Comparison of ENCODE assay signal across 8 cellular contexts in the genomic region with DNA sequence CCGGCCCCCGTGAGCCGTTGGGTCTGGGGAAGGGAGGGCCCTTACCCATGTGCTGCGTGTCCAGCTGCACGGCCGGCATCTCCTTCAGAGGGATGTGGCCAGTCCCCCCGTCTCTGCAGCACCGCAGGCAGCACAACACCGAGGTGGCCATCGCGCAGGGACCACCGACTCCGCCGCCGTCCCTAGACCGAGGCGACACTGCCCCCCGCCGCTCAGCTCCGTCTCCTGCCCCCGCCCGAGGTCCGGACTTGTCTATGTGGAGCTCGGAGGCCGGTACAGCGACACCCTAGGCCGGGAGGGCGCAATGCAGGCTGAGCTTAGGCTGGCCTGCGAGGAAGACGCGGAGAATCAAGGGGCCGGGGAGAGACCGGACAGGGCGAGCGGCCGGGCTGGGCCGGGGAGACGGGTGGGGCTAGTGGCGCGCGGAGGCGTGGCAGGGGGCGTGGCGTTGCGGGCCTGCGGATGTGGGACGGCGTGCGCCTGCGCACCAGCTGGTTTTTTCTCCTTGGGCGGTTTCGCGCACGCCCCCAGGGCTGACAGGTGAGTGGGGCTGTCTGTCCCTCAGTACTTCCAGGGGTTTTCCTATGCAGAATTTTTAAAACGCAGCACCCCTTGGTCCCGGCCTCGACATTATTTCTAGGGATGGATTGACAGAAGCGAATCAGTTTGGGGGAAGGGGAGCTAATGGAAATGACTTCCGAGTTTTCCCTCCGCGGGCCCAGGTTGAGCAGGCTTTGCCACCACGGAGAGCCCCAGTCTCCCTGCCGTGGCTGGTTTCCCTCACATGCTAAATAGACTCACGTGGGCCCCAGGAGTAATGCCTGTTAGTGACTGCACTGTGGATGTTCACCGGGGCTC. TPM values are rescaled to one million over a fixed set of nuclear protein-coding genes. Genes with fewer than 3 reads are reported as not detected.
DNase-seq lines count a peak whose midpoint lies in the region; ATAC-seq lines count a peak whose summit lies in the region.

A gene with protein sequence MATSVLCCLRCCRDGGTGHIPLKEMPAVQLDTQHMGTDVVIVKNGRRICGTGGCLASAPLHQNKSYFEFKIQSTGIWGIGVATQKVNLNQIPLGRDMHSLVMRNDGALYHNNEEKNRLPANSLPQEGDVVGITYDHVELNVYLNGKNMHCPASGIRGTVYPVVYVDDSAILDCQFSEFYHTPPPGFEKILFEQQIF (minus strand): TSS at position 256 of the 858 bp plus-strand sequence. CDS start 105 bp downstream, at position 151.

- H3K27ac ChIP-seq in CD4-positive, CD25-positive, alpha-beta regulatory T cell (ENCODE audit: insufficient read depth, low read length, poor library complexity, severe bottlenecking): peak within 1 kb of the TSS; percentile 41

- POLR2A ChIA-PET in activated CD4-positive, alpha-beta T cell treated with anti-CD3 and anti-CD28 coated beads, Interleukin-2, amount 10 ng/mL, durations not matched to agents 7 days and 5 days (lab: Charles Lee): interaction anchor here (0.8 kb wide), 1 partner anchor 143 kb away, joined by 4 read pairs; a partner anchor contains a TSS

- H3K9me3 Mint-ChIP-seq in CD4-positive, CD25-positive, alpha-beta regulatory T cell: peaks cover 0 to 2% (median 0%) of the 10 kb centered on the region in 7 donors
- no peaks in the 10 kb centered on the region for H3K9me3 Mint-ChIP-seq in activated CD4-positive, alpha-beta T cell treated with anti-CD3 and anti-CD28 coated beads, Interleukin-2, amount 10 ng/mL, durations not matched to agents 7 days and 5 days

- peaks cover 8% of the 10 kb centered on the region for H3K27me3 Mint-ChIP-seq in CD4-positive, CD25-positive, alpha-beta regulatory T cell
- peaks cover 19% of the 10 kb centered on the region for H3K27me3 Mint-ChIP-seq in activated CD4-positive, alpha-beta T cell treated with anti-CD3 and anti-CD28 coated beads, Interleukin-2, amount 10 ng/mL, durations not matched to agents 7 days and 5 days

- peak within 1 kb of the TSS; percentile 55 to 91 (median 89) for H3K27ac Mint-ChIP-seq in CD4-positive, CD25-positive, alpha-beta regulatory T cell
- H3K27ac Mint-ChIP-seq in activated CD4-positive, alpha-beta T cell treated with anti-CD3 and anti-CD28 coated beads, Interleukin-2, amount 10 ng/mL, durations not matched to agents 7 days and 5 days: peak within 1 kb of the TSS; percentile 86

- H3K4me3 Mint-ChIP-seq in CD4-positive, CD25-positive, alpha-beta regulatory T cell: peak within 1 kb of the TSS; percentile 92 to 94 (median 93)
- peak within 1 kb of the TSS; percentile 83 for H3K4me3 Mint-ChIP-seq in activated CD4-positive, alpha-beta T cell treated with anti-CD3 and anti-CD28 coated beads, Interleukin-2, amount 10 ng/mL, durations not matched to agents 7 days and 5 days

- peaks cover 22% of the 10 kb centered on the region for H3K4me1 ChIP-seq in CD4-positive, CD25-positive, alpha-beta regulatory T cell (ENCODE audit: control insufficient read depth, insufficient read depth, low read length, poor library complexity, severe bottlenecking)

- CTCF ChIA-PET in activated CD4-positive, alpha-beta T cell treated with anti-CD3 and anti-CD28 coated beads, Interleukin-2, amount 10 ng/mL, durations not matched to agents 7 days and 5 days (lab: Charles Lee): interaction anchor here (0.6 to 1.4 kb wide), 14 partner anchors 11 to 979 kb away, joined by 3 to 5 read pairs (median 4); a partner anchor contains a TSS

- H3K9me3 ChIP-seq in CD4-positive, CD25-positive, alpha-beta regulatory T cell (ENCODE audit: control insufficient read depth in 2 of 2, low read length in 2 of 2): no peaks in the 10 kb centered on the region

- peak; percentile 96 to 97 for ATAC-seq in CD4-positive, CD25-positive, alpha-beta regulatory T cell (ENCODE audit: low read depth in 2 of 2)
- peak; percentile 98 for ATAC-seq in GM19372 (IDR thresholded peaks at IDR 0.05; ENCODE audit: low read depth, unreplicated experiment)
- peak; percentile 99 for ATAC-seq in HG03521 (IDR thresholded peaks at IDR 0.05; ENCODE audit: unreplicated experiment)
- ATAC-seq in left lobe of liver: peak; percentile 94

- H3K4me3 ChIP-seq in CD4-positive, CD25-positive, alpha-beta regulatory T cell (ENCODE audit: low read depth, low read length): peak within 1 kb of the TSS; percentile 85

- no peaks in the 10 kb centered on the region for H3K27me3 ChIP-seq in CD4-positive, CD25-positive, alpha-beta regulatory T cell (ENCODE audit: control insufficient read depth, insufficient read depth, low read length)

- peak; percentile 90 to 95 (median 92) for DNase-seq in CD4-positive, CD25-positive, alpha-beta regulatory T cell
- DNase-seq in NCI-H526 treated with DMSO at 0.1 percent for 48 hours (lab: John Stamatoyannopoulos, UW) (peak; percentile 98), dedifferentiated amniotic fluid mesenchymal stem cell (ENCODE audit: extremely low spot score) (peak; percentile 99), left lobe of liver (ENCODE audit: low spot score) (peak; percentile 99)
- DNase-seq in activated CD4-positive, alpha-beta T cell treated with anti-CD3 and anti-CD28 coated beads, Interleukin-2, amount 10 ng/mL, durations not matched to agents 7 days and 5 days: peak; percentile 91
- DNase-seq in stimulated activated CD4-positive, alpha-beta T cell treated with anti-CD3 and anti-CD28 coated beads, Interleukin-2, amount 100 ng/mL, for 24 hours: peak; percentile 96 to 98

- peaks cover 11 to 28% (median 15%) of the 10 kb centered on the region in 4 donors for H3K4me1 Mint-ChIP-seq in CD4-positive, CD25-positive, alpha-beta regulatory T cell
- H3K4me1 Mint-ChIP-seq in activated CD4-positive, alpha-beta T cell treated with anti-CD3 and anti-CD28 coated beads, Interleukin-2, amount 10 ng/mL, durations not matched to agents 7 days and 5 days: peaks cover 6% of the 10 kb centered on the region

- no peaks in the 10 kb centered on the region for H3K36me3 Mint-ChIP-seq in CD4-positive, CD25-positive, alpha-beta regulatory T cell
- no peaks in the 10 kb centered on the region for H3K36me3 Mint-ChIP-seq in activated CD4-positive, alpha-beta T cell treated with anti-CD3 and anti-CD28 coated beads, Interleukin-2, amount 10 ng/mL, durations not matched to agents 7 days and 5 days (ENCODE audit: low read depth)

- no peaks in the 10 kb centered on the region for H3K36me3 ChIP-seq in CD4-positive, CD25-positive, alpha-beta regulatory T cell (ENCODE audit: control insufficient read depth, insufficient read depth, low read length)

RNA-seq across cellular contexts. Expression of the gene that starts here (rescaled TPM):
- total RNA-seq in CD4-positive, CD25-positive, alpha-beta regulatory T cell: 1.8 TPM
- 1 to 10 TPM; 2.7 to 3.8 (median 3.0) TPM for polyA plus RNA-seq in CD4-positive, CD25-positive, alpha-beta regulatory T cell
- total RNA-seq in activated CD4-positive, alpha-beta T cell treated with anti-CD3 and anti-CD28 coated beads, Interleukin-2, amount 10 ng/mL, durations not matched to agents 7 days and 5 days: 1 to 10 TPM; 2.6 to 2.7 TPM
- 3.9 TPM for total RNA-seq in left lobe of liver

Comparison
In these comparisons a context has a peak if more than half of its experiments do, and no peak if none do; other contexts are left out.
1. Peak in every context shown above with its lines: DNase-seq, ATAC-seq, H3K4me3 ChIP-seq and H3K27ac ChIP-seq.